7 cellular contexts compared by ENCODE assay signal in the genomic region with DNA sequence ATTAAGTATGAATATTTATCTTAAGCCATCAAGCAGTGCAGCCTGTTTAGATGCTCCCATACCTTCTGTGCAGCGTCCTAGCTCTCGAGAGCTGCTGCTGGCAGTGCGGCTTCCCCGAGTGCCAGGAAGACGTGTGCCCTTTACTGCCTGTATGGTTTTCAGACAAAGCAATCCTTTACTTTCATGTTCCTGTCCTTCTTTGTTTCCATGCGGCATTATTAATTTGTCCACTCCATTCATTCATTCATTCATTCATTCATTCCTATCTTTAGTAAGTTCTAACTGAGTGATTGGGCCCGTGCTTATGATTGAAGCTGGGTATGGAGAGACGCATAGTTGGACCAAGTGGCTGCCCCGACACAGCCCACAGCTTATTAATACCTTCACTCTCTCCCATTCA.
"Had no signal": no experiment of that assay in that cellular context is flagged by ENCODE, and none has a peak within 500 bp of the region (broad histone marks: within the 10 kb centered on the region; RNA-seq: fewer than 3 reads in every experiment).

No MANE protein-coding gene starts in this region.

- H3K9ac ChIP-seq: GM23248 had no signal

- H2AFZ ChIP-seq: GM23248 had no signal

- H3K4me3 ChIP-seq: GM23248 had no signal

- FAIRE-seq: HepG2 had no signal

- H3K4me3 Mint-ChIP-seq: IgD-negative memory B cell had no signal

- H3K9me3 Mint-ChIP-seq: IgD-negative memory B cell had no signal

- DNase-seq: GM23248, H7, HCEC 1CT, KG1 had no signal

- H3K27ac ChIP-seq: GM23248, HL-60 had no signal

- ATAC-seq: HepG2 had no signal
